ENCODE assay signal across 8 cellular contexts in the genomic region with DNA sequence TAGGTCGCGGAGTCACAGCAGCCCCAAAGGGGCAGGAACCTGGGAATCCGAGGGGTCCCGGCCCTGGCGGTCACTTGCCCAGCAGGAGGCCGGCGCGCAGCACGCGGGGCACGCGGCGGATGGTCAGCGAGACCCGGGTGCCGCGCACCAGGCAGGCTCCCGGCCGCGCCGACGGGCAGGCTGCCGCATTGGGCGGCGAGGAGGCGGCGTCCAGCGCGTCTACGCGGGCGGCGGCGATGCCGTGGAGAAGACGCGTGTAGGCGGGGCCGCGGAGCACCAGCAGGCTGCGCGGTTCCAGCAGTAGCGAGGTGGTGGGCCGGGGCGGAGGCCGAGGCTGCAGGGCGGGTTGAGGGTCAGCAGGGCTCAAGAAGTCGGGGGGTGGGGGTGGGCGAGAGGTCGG. TPM values are rescaled to one million over a fixed set of nuclear protein-coding genes. Genes with fewer than 3 reads are reported as not detected.
DNase-seq lines count a peak whose midpoint lies in the region; ATAC-seq lines count a peak whose summit lies in the region.

No MANE protein-coding gene starts in this region.

- no peak overlapping the region for H3K27ac ChIP-seq in effector memory CD4-positive, alpha-beta T cell (ENCODE audit: insufficient read depth, low read length, poor library complexity, severe bottlenecking)

- DNase-seq in DMS153 (lab: John Stamatoyannopoulos, UW) (peak; percentile 32), NCI-H146 treated with DMSO at 0.1 percent for 48 hours (lab: John Stamatoyannopoulos, UW; ENCODE audit: unreplicated experiment) (peak; percentile 54), lung microvascular endothelial cell (ENCODE audit: low read depth in 2 of 2) (peak; percentile 62 to 74)
- peak; percentile 66 for DNase-seq in activated CD4-positive, alpha-beta T cell treated with anti-CD3 and anti-CD28 coated beads for 48 hours
- DNase-seq in effector memory CD4-positive, alpha-beta T cell, result no peak
- DNase-seq in stimulated activated naive CD4-positive, alpha-beta T cell treated with Interleukin-2 at 50 U/mL for 16 hours (lab: John Stamatoyannopoulos, UW), result peak; percentile 43

- H3K4me1 ChIP-seq in effector memory CD4-positive, alpha-beta T cell (ENCODE audit: control insufficient read depth, insufficient read depth, low read length, poor library complexity, severe bottlenecking), result peaks cover 16% of the 10 kb centered on the region

- H3K27me3 ChIP-seq in effector memory CD4-positive, alpha-beta T cell (replicated peaks; ENCODE audit: control insufficient read depth, insufficient read depth, low read length, poor library complexity, severe bottlenecking), result no peaks in the 10 kb centered on the region

- no peak for ATAC-seq in GM18498 (IDR thresholded peaks at IDR 0.05; ENCODE audit: unreplicated experiment)
- no peak for ATAC-seq in HG03280 (IDR thresholded peaks at IDR 0.05; ENCODE audit: unreplicated experiment)

- no peaks in the 10 kb centered on the region for H3K9me3 ChIP-seq in effector memory CD4-positive, alpha-beta T cell (ENCODE audit: control insufficient read depth, low read length)

- H3K4me3 ChIP-seq in effector memory CD4-positive, alpha-beta T cell (ENCODE audit: insufficient read depth, low read depth, low read length, poor library complexity, severe bottlenecking), result peak overlapping the region; percentile 34

- no peaks in the 10 kb centered on the region for H3K36me3 ChIP-seq in effector memory CD4-positive, alpha-beta T cell (ENCODE audit: control insufficient read depth, insufficient read depth, low read length)

RNA-seq across cellular contexts. Expression of a gene that starts 0.6 kb away (rescaled TPM):
- total RNA-seq in lung microvascular endothelial cell, result under 0.01 TPM in 1 of 2 replicates, not detected in the other

RNA-seq across cellular contexts. Expression of a gene that starts 4.8 kb away (rescaled TPM):
- 7.3 and 7.8 TPM in 2 replicates for total RNA-seq in lung microvascular endothelial cell

RNA-seq across cellular contexts. Expression of a gene that starts 14.2 kb away (rescaled TPM):
- 8.7 and 10.7 TPM in 2 replicates for total RNA-seq in lung microvascular endothelial cell

RNA-seq across cellular contexts. Expression of a gene that starts 23.5 kb away (rescaled TPM):
- 2.6 and 2.8 TPM in 2 replicates for total RNA-seq in lung microvascular endothelial cell

RNA-seq across cellular contexts. Expression of a gene that starts 44.9 kb away (rescaled TPM):
- total RNA-seq in lung microvascular endothelial cell, result 0.87 and 1.8 TPM in 2 replicates

Comparison
In these comparisons a context has a peak if more than half of its experiments do, and no peak if none do; other contexts are left out.
1. DNase-seq: peak in DMS153 (single experiment), NCI-H146 treated with DMSO at 0.1 percent for 48 hours (single experiment), activated CD4-positive, alpha-beta T cell treated with anti-CD3 and anti-CD28 coated beads for 48 hours (single experiment), lung microvascular endothelial cell (2 of 2) and stimulated activated naive CD4-positive, alpha-beta T cell treated with Interleukin-2 at 50 U/mL for 16 hours (single experiment); none in effector memory CD4-positive, alpha-beta T cell (0 of 3).